In the genomic region with DNA sequence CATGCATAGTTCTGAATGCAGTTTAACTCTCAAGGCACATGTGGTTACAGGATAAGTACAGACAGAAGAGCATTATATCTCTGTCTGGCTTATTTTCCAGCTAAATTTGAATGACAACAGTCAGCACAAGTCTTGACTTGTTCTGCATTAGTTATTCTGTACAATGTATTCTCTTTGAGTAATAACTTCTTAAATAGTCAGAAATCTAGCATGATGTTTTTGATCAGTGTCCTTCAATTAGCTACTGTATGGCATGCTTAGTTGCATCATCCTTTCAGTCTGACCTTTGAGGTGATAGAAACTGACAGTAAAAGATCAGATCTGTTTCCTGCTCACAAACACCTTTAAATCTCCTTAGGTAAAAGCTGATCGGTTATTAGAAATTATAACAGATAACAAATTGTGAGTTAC, we compare ENCODE assay signal across 1 cellular context.
TF ChIP-seq lines count a peak whose summit lies in the region.

No MANE protein-coding gene starts in this region.

TF ChIP-seq in H1, 55 proteins besides CTCF, POLR2A, EP300 and RAD21 (continued from another document):
- no peak for TF ChIP-seq HDAC2 (IDR thresholded peaks at IDR 0.05; ENCODE audit: borderline replicate concordance in 1 of 2, low read depth in 2 of 2, low read length in 2 of 2)
- TF ChIP-seq SRF (IDR thresholded peaks at IDR 0.05; ENCODE audit: low read depth, low read length): no peak
- TF ChIP-seq, protein P1, sequence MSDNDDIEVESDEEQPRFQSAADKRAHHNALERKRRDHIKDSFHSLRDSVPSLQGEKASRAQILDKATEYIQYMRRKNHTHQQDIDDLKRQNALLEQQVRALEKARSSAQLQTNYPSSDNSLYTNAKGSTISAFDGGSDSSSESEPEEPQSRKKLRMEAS (IDR thresholded peaks at IDR 0.05): no peak
- TF ChIP-seq CBX8 (IDR thresholded peaks at IDR 0.05; ENCODE audit: borderline replicate concordance, low read depth, low read length): no peak
- TF ChIP-seq CREB1 (IDR thresholded peaks at IDR 0.05): no peak
- TF ChIP-seq RFX5 (IDR thresholded peaks at IDR 0.05; ENCODE audit: borderline replicate concordance, low read depth, low read length): no peak
- no peak for TF ChIP-seq JUN (IDR thresholded peaks at IDR 0.05; ENCODE audit: low read depth, low read length)
